ENCODE assay signal across 1 cellular context in the genomic region with DNA sequence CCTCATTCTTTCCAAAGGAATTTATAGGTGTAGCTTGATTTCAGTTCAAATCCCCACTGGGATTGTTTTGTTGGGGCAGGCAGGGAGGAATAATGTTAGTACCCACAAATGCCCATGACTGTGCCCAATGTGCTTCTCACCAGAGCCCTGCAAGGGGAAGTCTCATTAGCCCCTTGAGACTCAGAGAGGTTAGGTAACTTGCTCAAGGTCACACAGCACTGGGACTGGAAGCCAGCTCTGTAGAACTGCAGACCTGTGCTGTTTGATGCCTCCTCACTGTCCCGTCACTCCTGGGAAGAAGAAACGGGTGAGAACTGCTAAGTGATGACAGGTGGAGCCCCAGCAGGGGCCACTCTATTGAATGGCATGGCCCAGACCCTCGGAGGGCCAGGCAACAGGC.
A peak's percentile ranks its signal among the peaks of the same experiment; 100 is the strongest.
TF ChIP-seq lines count a peak whose summit lies in the region.

No MANE protein-coding gene starts in this region.

TF ChIP-seq in HepG2, 621 proteins besides CTCF, POLR2A, EP300 and RAD21:
- 0 out of 2 replicates have a peak, but pooled peaks have one; percentile 28 for TF ChIP-seq ZMYM3 (CRISPR knock-in tag; IDR thresholded peaks at IDR 0.05)
- no peak for TF ChIP-seq ARNTL (CRISPR knock-in tag; IDR thresholded peaks at IDR 0.05)
- TF ChIP-seq ZNF768 (CRISPR knock-in tag; IDR thresholded peaks at IDR 0.05) = peak; percentile 93
- TF ChIP-seq, protein P1, sequence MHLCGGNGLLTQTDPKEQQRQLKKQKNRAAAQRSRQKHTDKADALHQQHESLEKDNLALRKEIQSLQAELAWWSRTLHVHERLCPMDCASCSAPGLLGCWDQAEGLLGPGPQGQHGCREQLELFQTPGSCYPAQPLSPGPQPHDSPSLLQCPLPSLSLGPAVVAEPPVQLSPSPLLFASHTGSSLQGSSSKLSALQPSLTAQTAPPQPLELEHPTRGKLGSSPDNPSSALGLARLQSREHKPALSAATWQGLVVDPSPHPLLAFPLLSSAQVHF (CRISPR knock-in tag; IDR thresholded peaks at IDR 0.05) = no peak
